Comparison of ENCODE assay signal across 8 cellular contexts in genomic region chr19:54138777-54139256, GRCh38. TPM values are rescaled to one million over a fixed set of nuclear protein-coding genes. Genes with fewer than 3 reads are reported as not detected.
DNase-seq lines count a peak whose midpoint lies in the region; ATAC-seq, FAIRE-seq and TF ChIP-seq lines count a peak whose summit lies in the region.

No MANE protein-coding gene starts in this region.

- no peak for TF ChIP-seq CTCF in fibroblast of villous mesenchyme (IDR thresholded peaks at IDR 0.05; ENCODE audit: insufficient read depth, low read depth, low read length)

- DNase-seq in H7 (no peak), fibroblast of villous mesenchyme (ENCODE audit: low read depth) (no peak), LoVo (ENCODE audit: low spot score) (no peak), glomerular visceral epithelial cell (ENCODE audit: extremely low spot score) (no peak), GM12892 (ENCODE audit: insufficient read length) (no peak)
- DNase-seq in activated CD4-positive, alpha-beta T cell treated with anti-CD3 and anti-CD28 coated beads, Interleukin-2, amount 50 U/mL, for 48 hours, result peak; percentile 26 to 40

- H3K36me3 ChIP-seq in H7 (replicated peaks; ENCODE audit: control insufficient read depth, insufficient read depth, low read length), result peaks cover 17% of the 10 kb centered on the region
- H3K36me3 ChIP-seq in skeletal muscle satellite cell (ENCODE audit: insufficient read depth, low read length), result peaks cover 19% of the 10 kb centered on the region

- FAIRE-seq in GM12892 (lab: Jason Lieb, UNC), result no peak

- peaks cover 20% of the 10 kb centered on the region for H3K4me1 ChIP-seq in skeletal muscle satellite cell (ENCODE audit: control insufficient read depth, insufficient read depth, low read length)

- peak overlapping the region; percentile 93 for H3K4me2 ChIP-seq in skeletal muscle satellite cell (ENCODE audit: low read length)

- no peaks in the 10 kb centered on the region for H3K9me3 ChIP-seq in skeletal muscle satellite cell (replicated peaks; ENCODE audit: low read length)

- no peak for ATAC-seq in HG03139 (IDR thresholded peaks at IDR 0.05; ENCODE audit: unreplicated experiment)

- TF ChIP-seq POLR2A in GM12892 (IDR thresholded peaks at IDR 0.05; ENCODE audit: low read depth, low read length), result no peak

- no peaks in the 10 kb centered on the region for H3K27me3 ChIP-seq in H7 (ENCODE audit: control insufficient read depth, insufficient read depth, low read length)
- no peaks in the 10 kb centered on the region for H3K27me3 ChIP-seq in skeletal muscle satellite cell (ENCODE audit: control insufficient read depth, insufficient read depth, low read length)

- peak overlapping the region; percentile 97 for H3K9ac ChIP-seq in skeletal muscle satellite cell (ENCODE audit: low read depth, low read length)

- H3K4me3 ChIP-seq in H7 (ENCODE audit: insufficient read depth, low read depth, low read length) (peak overlapping the region; percentile 86), fibroblast of villous mesenchyme (ENCODE audit: low read depth, low read length) (peak overlapping the region; percentile 85), skeletal muscle satellite cell (ENCODE audit: low read length) (peak overlapping the region; percentile 81)

RNA-seq across cellular contexts. Expression of gene CNOT3, which starts 1.3 kb away (rescaled TPM):
- total RNA-seq in H7 (2014; rRNA removed; shearing (Covaris generic)), result 17.0 and 24.9 TPM in 2 replicates
- total RNA-seq in fibroblast of villous mesenchyme, result 7.3 and 7.7 TPM in 2 replicates
- total RNA-seq in skeletal muscle satellite cell (2012; rRNA removed), result 5.6 and 9.2 TPM in 2 replicates
- 23.9 TPM for polyA plus RNA-seq in GM12892 (2012; ENCODE audit: missing spikeins)

RNA-seq across cellular contexts. Expression of gene LENG1, which starts 20.7 kb away (rescaled TPM):
- total RNA-seq in H7 (2014; rRNA removed; shearing (Covaris generic)), result 3.6 and 4.7 TPM in 2 replicates
- 4.7 and 4.8 TPM in 2 replicates for total RNA-seq in fibroblast of villous mesenchyme
- 3.1 and 3.5 TPM in 2 replicates for total RNA-seq in skeletal muscle satellite cell (2012; rRNA removed)
- 3.1 TPM for polyA plus RNA-seq in GM12892 (2012; ENCODE audit: missing spikeins)

RNA-seq across cellular contexts. Expression of gene PRPF31, which starts 23.3 kb away (rescaled TPM):
- total RNA-seq in H7 (2014; rRNA removed; shearing (Covaris generic)), result 81.7 and 100 TPM in 2 replicates
- 39.6 and 41.5 TPM in 2 replicates for total RNA-seq in fibroblast of villous mesenchyme
- 52.2 and 52.4 TPM in 2 replicates for total RNA-seq in skeletal muscle satellite cell (2012; rRNA removed)
- 59.5 TPM for polyA plus RNA-seq in GM12892 (2012; ENCODE audit: missing spikeins)

RNA-seq across cellular contexts. Expression of gene TFPT, which starts 23.4 kb away (rescaled TPM):
- 22.4 and 24.3 TPM in 2 replicates for total RNA-seq in H7 (2014; rRNA removed; shearing (Covaris generic))
- 17.7 and 20.9 TPM in 2 replicates for total RNA-seq in fibroblast of villous mesenchyme
- 10.7 and 17.2 TPM in 2 replicates for total RNA-seq in skeletal muscle satellite cell (2012; rRNA removed)
- polyA plus RNA-seq in GM12892 (2012; ENCODE audit: missing spikeins), result 10.0 TPM

RNA-seq across cellular contexts. Expression of gene TMC4, which starts 34.1 kb away (rescaled TPM):
- 1.9 and 2.8 TPM in 2 replicates for total RNA-seq in H7 (2014; rRNA removed; shearing (Covaris generic))
- total RNA-seq in fibroblast of villous mesenchyme, result 0.32 TPM in 1 of 2 replicates, not detected in the other
- total RNA-seq in skeletal muscle satellite cell (2012; rRNA removed), result 1.5 TPM in 1 of 2 replicates, not detected in the other
- 0.42 TPM for polyA plus RNA-seq in GM12892 (2012; ENCODE audit: missing spikeins)

Comparison
In these comparisons a context has a peak if more than half of its experiments do, and no peak if none do; other contexts are left out.
1. DNase-seq: peak in activated CD4-positive, alpha-beta T cell treated with anti-CD3 and anti-CD28 coated beads, Interleukin-2, amount 50 U/mL, for 48 hours (2 of 2); none in H7 (single experiment), fibroblast of villous mesenchyme (single experiment), LoVo (single experiment), glomerular visceral epithelial cell (single experiment) and GM12892 (single experiment).
2. Peak in every context shown above with its lines, with median percentiles within 50 percentile points of each other: H3K4me3 ChIP-seq.